Comparison of ENCODE assay signal across 8 cellular contexts in the genomic region with DNA sequence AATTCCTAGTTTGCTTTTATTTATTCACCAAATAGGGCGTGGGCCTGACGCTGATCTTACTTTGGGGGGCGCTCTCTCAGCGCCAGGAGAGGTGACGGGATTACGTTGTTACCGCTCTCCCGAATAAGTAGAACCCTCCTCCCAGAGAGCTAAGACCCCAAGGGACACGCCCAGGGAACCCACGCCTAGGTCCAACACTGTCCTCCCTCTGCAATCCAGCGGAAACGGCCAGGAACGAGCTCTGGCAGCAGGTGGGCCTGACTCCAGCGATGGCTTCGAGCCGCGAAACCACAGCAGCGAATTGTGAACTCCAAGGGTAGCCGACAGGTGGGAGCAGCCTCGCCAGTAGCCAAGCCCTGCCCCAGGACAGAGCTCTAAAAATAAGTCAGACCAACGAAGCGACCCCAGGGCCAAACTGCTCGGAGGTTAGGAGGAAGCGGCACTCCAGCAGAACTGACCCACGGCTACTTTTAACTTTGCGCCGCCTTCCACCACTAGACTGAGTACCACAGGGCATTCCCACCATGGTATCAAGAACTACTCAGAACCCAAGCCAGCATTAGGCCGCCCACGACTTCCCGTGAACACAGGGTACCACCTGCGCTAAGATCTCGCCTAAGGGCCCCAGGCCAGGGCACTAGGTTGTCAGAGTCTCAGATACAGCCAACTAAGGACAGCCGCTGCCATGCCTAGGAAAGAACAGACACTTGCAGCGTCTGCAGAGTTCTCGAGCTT. TPM values are rescaled to one million over a fixed set of nuclear protein-coding genes. Genes with fewer than 3 reads are reported as not detected.
A peak's percentile ranks its signal among the peaks of the same experiment; 100 is the strongest.
DNase-seq lines count a peak whose midpoint lies in the region; ATAC-seq and TF ChIP-seq lines count a peak whose summit lies in the region.

No MANE protein-coding gene starts in this region.

- no peak for TF ChIP-seq POLR2A in lower leg skin (IDR thresholded peaks at IDR 0.05)

- H3K27ac Mint-ChIP-seq in activated B cell treated with CpG ODN at 0.5 μM for 24 hours: peak overlapping the region; percentile 97

- DNase-seq in GF-D8 (lab: John Stamatoyannopoulos, UW): peak; percentile 22
- DNase-seq in NCI-H1092 treated with DMSO at 0.1 percent for 48 hours (lab: John Stamatoyannopoulos, UW): peak; percentile 54
- DNase-seq in activated B cell treated with CpG ODN at 0.5 μM for 24 hours: peak; percentile 34
- peak in 28 of 61 donors; percentile 2 to 59 (median 27) for DNase-seq in caudate nucleus (lab: John Stamatoyannopoulos, UW)
- peak; percentile 51 to 91 for DNase-seq in lower leg skin (ENCODE audit: low spot score in 2 of 2)
- DNase-seq in stimulated activated CD4-positive, alpha-beta T cell treated with anti-CD3 and anti-CD28 coated beads, TNF-alpha, amount 100 ng/mL, for 1 hour (ENCODE audit: low read depth in 3 of 3, low spot score in 1 of 3): peak in 2 of 3 donors; percentile 13 to 61

- peaks cover 49% of the 10 kb centered on the region for H3K4me1 Mint-ChIP-seq in activated B cell treated with CpG ODN at 0.5 μM for 24 hours

- H3K27ac ChIP-seq in caudate nucleus (ENCODE audit: low read depth, low read length): peak overlapping the region; percentile 94

- intact Hi-C loops in activated B cell treated with CpG ODN at 0.5 μM for 24 hours (cut with micrococcal nuclease) (loop anchor here (2.0 to 10.0 kb wide), 8 partner anchors 106 to 1818 kb away; a partner anchor contains a TSS), lower leg skin (cut with DNase I; ENCODE audit: low total_unique reads) (no loop called here)

- 0 to 2% methylated on average over 31 to 35 of the region's 35 CpGs for WGBS in lower leg skin, 2 donors

- peak overlapping the region; percentile 93 for H3K4me3 Mint-ChIP-seq in activated B cell treated with CpG ODN at 0.5 μM for 24 hours

- CTCF ChIA-PET in activated B cell treated with CpG ODN at 0.5 μM for 24 hours (lab: Charles Lee): interaction anchor here (3.0 kb wide), 1 partner anchor 86 kb away, joined by 13 read pairs; a partner anchor contains a TSS

- no peak for TF ChIP-seq CTCF in activated B cell treated with CpG ODN at 0.5 μM for 24 hours (IDR thresholded peaks at IDR 0.05)
- TF ChIP-seq CTCF in lower leg skin (IDR thresholded peaks at IDR 0.05): no peak

- no peaks in the 10 kb centered on the region for H3K27me3 Mint-ChIP-seq in activated B cell treated with CpG ODN at 0.5 μM for 24 hours

- no peak for ATAC-seq in activated B cell treated with CpG ODN at 0.5 μM for 24 hours (ENCODE audit: low read depth)
- ATAC-seq in GM19324 (IDR thresholded peaks at IDR 0.05; ENCODE audit: low FRiP score, unreplicated experiment): no peak
- no peak for ATAC-seq in HG03520 (IDR thresholded peaks at IDR 0.05; ENCODE audit: unreplicated experiment)

- peak overlapping the region; percentile 58 for H3K4me3 ChIP-seq in lower leg skin (ENCODE audit: low read depth, poor library complexity, severe bottlenecking)

- POLR2A ChIA-PET in activated B cell treated with CpG ODN at 0.5 μM for 24 hours (lab: Charles Lee): interaction anchor here (0.5 to 6.8 kb wide), 14 partner anchors 11 to 1056 kb away, joined by 3 to 115 read pairs (median 9); a partner anchor contains a TSS

- H3K9me3 Mint-ChIP-seq in activated B cell treated with CpG ODN at 0.5 μM for 24 hours: no peaks in the 10 kb centered on the region

- peaks cover 14% of the 10 kb centered on the region for H3K36me3 Mint-ChIP-seq in activated B cell treated with CpG ODN at 0.5 μM for 24 hours (ENCODE audit: low read depth)

RNA-seq across cellular contexts. Expression of a gene that starts 1.6 kb away (rescaled TPM):
- total RNA-seq in activated B cell treated with CpG ODN at 0.5 μM for 24 hours: 113 and 122 TPM in 2 replicates
- 10 to 100 TPM; 47.1 to 68.8 (median 49.6) TPM for total RNA-seq in lower leg skin
